ENCODE assay signal across 11 cellular contexts in genomic region chr6:57432919-57433684, GRCh38.
A peak's percentile ranks its signal among the peaks of the same experiment; 100 is the strongest.
DNase-seq lines count a peak whose midpoint lies in the region; ATAC-seq and TF ChIP-seq lines count a peak whose summit lies in the region.
"Had no signal": no experiment of that assay in that cellular context is flagged by ENCODE, and none has a peak within 500 bp of the region (broad histone marks: within the 10 kb centered on the region; RNA-seq: fewer than 3 reads in every experiment).

No MANE protein-coding gene starts in this region.

- BruUV-seq in A673 (replicated peaks; lab: Mats Ljungman, UMichigan): no TSS peak

- H2AFZ ChIP-seq in osteoblast (ENCODE audit: low read length): peak overlapping the region; percentile 57

- DNase-seq in NAMALWA (ENCODE audit: low spot score): peak; percentile 9
- DNase-seq in osteoblast (ENCODE audit: insufficient read length, low spot score, missing footprints): no peak
- no peak for DNase-seq in HuH-7 (ENCODE audit: low spot score)
- no peak for DNase-seq in A673 (ENCODE audit: low spot score)
- no peak for DNase-seq in SKM-1 treated with dmso at 0.1 percent for 144 hours (lab: John Stamatoyannopoulos, UW; ENCODE audit: unreplicated experiment)
- DNase-seq in anterior cingulate cortex (lab: John Stamatoyannopoulos, UW): no peak
- DNase-seq: activated naive CD4-positive, alpha-beta T cell treated with anti-CD3 and anti-CD28 coated beads for 36 hours; DND-41 had no signal

- peaks cover 32% of the 10 kb centered on the region for H3K4me1 ChIP-seq in osteoblast (ENCODE audit: insufficient read depth, low read length)
- peaks cover 17% of the 10 kb centered on the region for H3K4me1 ChIP-seq in A673 (ENCODE audit: insufficient read depth, low read length, poor library complexity, severe bottlenecking)

- H3K79me2 ChIP-seq in osteoblast (ENCODE audit: insufficient read depth, low read length): peaks cover 26% of the 10 kb centered on the region

- POLR2A ChIA-PET in A673 (lab: Charles Lee; ENCODE audit: low non-redundant PET): no interaction called here

- peak overlapping the region; percentile 52 for H3K4me2 ChIP-seq in osteoblast (ENCODE audit: insufficient read depth, low read length)

- no peaks in the 10 kb centered on the region for H4K20me1 ChIP-seq in osteoblast (ENCODE audit: insufficient read depth, low read length)

- H3K27me3 ChIP-seq in osteoblast (ENCODE audit: insufficient read depth, low read length) (no peaks in the 10 kb centered on the region), A673 (replicated peaks; ENCODE audit: insufficient read depth, low read depth, low read length, poor library complexity) (no peaks in the 10 kb centered on the region)

- H3K9me3 ChIP-seq in osteoblast (ENCODE audit: low read depth, low read length) (no peaks in the 10 kb centered on the region), A673 (ENCODE audit: low read depth, low read length, poor library complexity, severe bottlenecking) (no peaks in the 10 kb centered on the region)

- intact Hi-C loops in A673 (cut with micrococcal nuclease; ENCODE audit: unreplicated experiment): no loop called here

- H3K4me3 ChIP-seq in osteoblast (ENCODE audit: insufficient read depth, low read length) (no peak overlapping the region), A673 (ENCODE audit: low read depth, low read length, poor library complexity, severe bottlenecking) (no peak overlapping the region)
- H3K4me3 ChIP-seq: K562 had no signal

- ATAC-seq in GM18909 (IDR thresholded peaks at IDR 0.05; ENCODE audit: poor library complexity, unreplicated experiment): peak; percentile 80
- ATAC-seq in HG02610 (IDR thresholded peaks at IDR 0.05; ENCODE audit: unreplicated experiment): peak; percentile 65
- ATAC-seq: K562 had no signal

- CTCF ChIA-PET in A673 (lab: Charles Lee): no interaction called here

- H3K36me3 ChIP-seq in osteoblast (ENCODE audit: insufficient read depth, low read length) (no peaks in the 10 kb centered on the region), A673 (ENCODE audit: insufficient read depth, low read length, poor library complexity, severe bottlenecking) (no peaks in the 10 kb centered on the region)

- TF ChIP-seq CTCF in osteoblast (IDR thresholded peaks at IDR 0.05; ENCODE audit: extremely low read depth, low read depth, low read length) (no peak), A673 (conservative IDR thresholded peaks at IDR 0.05; ENCODE audit: low read depth, low read length) (no peak)

- H3K27ac ChIP-seq in osteoblast (ENCODE audit: low read depth, low read length) (peak overlapping the region; percentile 77), A673 (ENCODE audit: low read depth, low read length, poor library complexity, severe bottlenecking) (no peak overlapping the region)
